ENCODE assay signal across 19 cellular contexts in genomic region chr18:12305211-12305610, GRCh38. TPM values are rescaled to one million over a fixed set of nuclear protein-coding genes. Genes with fewer than 3 reads are reported as not detected.
A peak's percentile ranks its signal among the peaks of the same experiment; 100 is the strongest.
DNase-seq lines count a peak whose midpoint lies in the region; ATAC-seq and TF ChIP-seq lines count a peak whose summit lies in the region.
"Had no signal": no experiment of that assay in that cellular context is flagged by ENCODE, and none has a peak within 500 bp of the region (broad histone marks: within the 10 kb centered on the region; RNA-seq: fewer than 3 reads in every experiment).

No MANE protein-coding gene starts in this region.

- H2BK15ac ChIP-seq in mesendoderm (replicated peaks; ENCODE audit: low read depth): no peak overlapping the region

- H3K36me3 ChIP-seq in mammary epithelial cell (ENCODE audit: insufficient read depth, low read length): peaks cover 5% of the 10 kb centered on the region
- no peaks in the 10 kb centered on the region for H3K36me3 ChIP-seq in mesendoderm (ENCODE audit: control insufficient read depth, insufficient read depth, low read length)
- no peaks in the 10 kb centered on the region for H3K36me3 ChIP-seq in thyroid gland

- TF ChIP-seq CTCF in mammary epithelial cell (conservative IDR thresholded peaks at IDR 0.05 in 1 of 2, IDR thresholded peaks at IDR 0.05 in 1 of 2; ENCODE audit: extremely low read depth in 1 of 2, insufficient read depth in 1 of 2, low read depth in 1 of 2, low read length in 2 of 2) (no peak), thyroid gland (IDR thresholded peaks at IDR 0.05) (no peak)

- H3K79me2 ChIP-seq in mammary epithelial cell (ENCODE audit: insufficient read depth, low read length) (peaks cover 49% of the 10 kb centered on the region), mesendoderm (ENCODE audit: control insufficient read depth, insufficient read depth, low read length) (peaks cover 11% of the 10 kb centered on the region)

- WGBS in mammary epithelial cell (ENCODE audit: low coverage, missing lambda C conversion rate): 70% methylated on average over 12 of the region's 12 CpGs
- WGBS in mesendoderm (ENCODE audit: extremely low coverage, insufficient coverage, low lambda C conversion rate): no CpG with 5 or more reads among the region's 12 CpGs
- 58 to 63% methylated on average over 12 of the region's 12 CpGs for WGBS in thyroid gland, 2 donors

- no peak for ATAC-seq in GM21390 (IDR thresholded peaks at IDR 0.05; ENCODE audit: unreplicated experiment)

- H3K23ac ChIP-seq in mesendoderm (ENCODE audit: low read length): peak overlapping the region; percentile 80

- no peak overlapping the region for H3K4ac ChIP-seq in mesendoderm (ENCODE audit: low read depth, low read length)

- no peak overlapping the region for H2BK5ac ChIP-seq in mesendoderm (ENCODE audit: low read length)

- H3K4me2 ChIP-seq in mammary epithelial cell (ENCODE audit: insufficient read depth, low read depth, low read length): peak overlapping the region; percentile 42
- H3K4me2 ChIP-seq in mesendoderm (ENCODE audit: low read length): no peak overlapping the region

- H3K79me1 ChIP-seq in mesendoderm (ENCODE audit: low read length): peaks cover 6% of the 10 kb centered on the region

- H3K27me3 ChIP-seq in mammary epithelial cell (ENCODE audit: insufficient read depth, low read length): no peaks in the 10 kb centered on the region
- H3K27me3 ChIP-seq in mesendoderm (ENCODE audit: insufficient read depth, low read length, poor library complexity): no peaks in the 10 kb centered on the region
- H3K27me3 ChIP-seq in thyroid gland: no peaks in the 10 kb centered on the region

- CTCF ChIA-PET in mammary epithelial cell (lab: Charles Lee; ENCODE audit: low non-redundant PET): no interaction called here

- no peak overlapping the region for H3K27ac ChIP-seq in mammary epithelial cell (ENCODE audit: insufficient read depth, low read depth, low read length)
- H3K27ac ChIP-seq in mesendoderm (ENCODE audit: low read depth, low read length): no peak overlapping the region
- peak overlapping the region in 2 of 3 donors; percentile 30 to 65 for H3K27ac ChIP-seq in thyroid gland
- H3K27ac ChIP-seq: HL-60 had no signal

- H3K9ac ChIP-seq in mammary epithelial cell (ENCODE audit: insufficient read depth, low read length): no peak overlapping the region
- no peak overlapping the region for H3K9ac ChIP-seq in mesendoderm (ENCODE audit: low read length)

- H4K8ac ChIP-seq in mesendoderm (ENCODE audit: low read depth, low read length): no peak overlapping the region

- H2AK5ac ChIP-seq in mesendoderm (ENCODE audit: low read length): no peak overlapping the region

- TF ChIP-seq POLR2A in thyroid gland (IDR thresholded peaks at IDR 0.05): no peak

- no peaks in the 10 kb centered on the region for H3K9me3 ChIP-seq in mammary epithelial cell (replicated peaks; ENCODE audit: insufficient read depth, low read length)
- no peaks in the 10 kb centered on the region for H3K9me3 ChIP-seq in thyroid gland

- no peak overlapping the region for H4K5ac ChIP-seq in mesendoderm (ENCODE audit: low read length)

- BruUV-seq in mammary epithelial cell (replicated peaks; lab: Mats Ljungman, UMichigan): no TSS peak

- DNase-seq in activated effector memory CD4-positive, alpha-beta T cell treated with anti-CD3 and anti-CD28 coated beads, Interleukin-2, amount 50 U/mL, for 16 hours: peak; percentile 24
- DNase-seq in activated effector memory CD4-positive, alpha-beta T cell treated with Interleukin-2 at 50 U/mL for 16 hours: no peak
- no peak for DNase-seq in mammary epithelial cell
- no peak for DNase-seq in mesendoderm
- no peak for DNase-seq in thyroid gland
- no peak for DNase-seq in MV-4-11 (lab: John Stamatoyannopoulos, UW)
- DNase-seq in NCI-H2171 treated with DMSO at 0.1 percent for 48 hours (lab: John Stamatoyannopoulos, UW): no peak
- DNase-seq: 8988T, DMS 273 treated with DMSO at 0.1 percent for 48 hours, DND-41, H9, NCI-H510A, NCI-H82, OCI-M1 had no signal

- no peaks in the 10 kb centered on the region for H4K20me1 ChIP-seq in mammary epithelial cell (ENCODE audit: insufficient read depth, low read length)

- H3K4me3 ChIP-seq in mammary epithelial cell (replicated peaks in 1 of 3; ENCODE audit: insufficient read depth in 1 of 3, low read depth in 2 of 3, low read length in 3 of 3) (peak overlapping the region in 1 of 3 experiments; percentile 6), mesendoderm (ENCODE audit: low read length) (no peak overlapping the region), thyroid gland (replicated peaks in 1 of 3) (no peak overlapping the region)

- H3K4me1 ChIP-seq in mammary epithelial cell (ENCODE audit: insufficient read depth, low read length): peaks cover 18% of the 10 kb centered on the region
- H3K4me1 ChIP-seq in mesendoderm (ENCODE audit: control insufficient read depth, low read depth, low read length): peaks cover 7% of the 10 kb centered on the region
- peaks cover 9 to 25% of the 10 kb centered on the region in 2 donors for H3K4me1 ChIP-seq in thyroid gland

- H2BK120ac ChIP-seq in mesendoderm (ENCODE audit: low read depth, low read length): no peak overlapping the region

- peak overlapping the region; percentile 25 for H3K56ac ChIP-seq in mesendoderm (ENCODE audit: low read length)

- in situ Hi-C loops in mammary epithelial cell (cut with MboI; ENCODE audit: low sequenced_read_pairs in 2 of 2): no loop called here

- intact Hi-C loops in mammary epithelial cell (cut with micrococcal nuclease) (no loop called here), thyroid gland (cut with DNase I) (loop anchor here (5.0 kb wide), 1 partner anchor 33 kb away; no protein-coding TSS in a partner anchor)

- dilution Hi-C loops in mammary epithelial cell (cut with HindIII; ENCODE audit: low sequenced_read_pairs): loop anchor here (5.0 kb wide), 1 partner anchor 63 kb away; no protein-coding TSS in a partner anchor

- H3K18ac ChIP-seq in mesendoderm (ENCODE audit: low read length): no peak overlapping the region

- no peak overlapping the region for H2AFZ ChIP-seq in mammary epithelial cell (ENCODE audit: low read depth, low read length)

RNA-seq across cellular contexts. Expression of gene TUBB6, which starts 2.8 kb away (rescaled TPM):
- total RNA-seq in mammary epithelial cell (1,000 to 10,000 TPM in 1 of 2 donors, 100 to 1,000 TPM in 1; 522 to 1,295 TPM), thyroid gland (100 to 1,000 TPM in 3 of 4 donors, 10 to 100 TPM in 1; 91.9 to 157 (median 124) TPM)
- 1,680 TPM for polyA plus RNA-seq in mammary epithelial cell
- 684 TPM for polyA minus RNA-seq in mammary epithelial cell
- polyA plus RNA-seq in mesendoderm (2013, experiment 1 of 2): 142 TPM
- 147 TPM for polyA plus RNA-seq in mesendoderm (2013, experiment 2 of 2)

RNA-seq across cellular contexts. Expression of gene CIDEA, which starts 51.0 kb away (rescaled TPM):
- total RNA-seq in mammary epithelial cell (1 to 10 TPM in 1 of 2 donors, under 1 TPM in 1; 0.94 to 1.3 TPM), thyroid gland (under 1 TPM in 1 of 4 donors, not detected in 3; 0.67 TPM)
- 4.9 TPM for polyA plus RNA-seq in mammary epithelial cell
- 15.5 TPM for polyA minus RNA-seq in mammary epithelial cell
- 0.46 TPM for polyA plus RNA-seq in mesendoderm (2013, experiment 1 of 2)
- polyA plus RNA-seq in mesendoderm (2013, experiment 2 of 2): 0.42 TPM
- total RNA-seq: G401, H9, HT1080, LHCN-M2 had no signal

Comparison
In these comparisons a context has a peak if more than half of its experiments do, and no peak if none do; other contexts are left out.
1. H3K27ac ChIP-seq: peak in thyroid gland (2 of 3); none in mammary epithelial cell (single experiment) and mesendoderm (single experiment).